8 cellular contexts compared by ENCODE assay signal in genomic region chr22:31561238-31561887, GRCh38.
DNase-seq lines count a peak whose midpoint lies in the region; ATAC-seq and TF ChIP-seq lines count a peak whose summit lies in the region.

No MANE protein-coding gene starts in this region.

- H3K27ac Mint-ChIP-seq in T-helper 2 cell treated with Interferon-gamma antibody and Interleukin-4, amounts not matched to agents 5 μg/mL and 100 μg/mL, for 36 hours: no peak overlapping the region
- peak overlapping the region in 4 of 5 experiments; percentile 17 to 51 (median 38) for H3K27ac Mint-ChIP-seq in brain

- H3K4me2 ChIP-seq in smooth muscle cell: peak overlapping the region; percentile 7

- no peaks in the 10 kb centered on the region for H3K36me3 ChIP-seq in smooth muscle cell (ENCODE audit: low read depth)

- no peak overlapping the region for H3K9ac ChIP-seq in smooth muscle cell (ENCODE audit: low read depth)

- peaks cover 2% of the 10 kb centered on the region for H3K4me1 Mint-ChIP-seq in T-helper 2 cell treated with Interferon-gamma antibody and Interleukin-4, amounts not matched to agents 5 μg/mL and 100 μg/mL, for 36 hours (ENCODE audit: low read depth)
- peaks cover 6% of the 10 kb centered on the region for H3K4me1 Mint-ChIP-seq in brain

- ATAC-seq in GM18505 (IDR thresholded peaks at IDR 0.05; ENCODE audit: unreplicated experiment) (no peak), GM21367 (IDR thresholded peaks at IDR 0.05; ENCODE audit: unreplicated experiment) (no peak)

- H3F3A ChIP-seq in smooth muscle cell (ENCODE audit: low read depth): no peaks in the 10 kb centered on the region

- H3K4me3 ChIP-seq in GM12865 (ENCODE audit: low read depth, low read length): no peak overlapping the region
- H3K4me3 ChIP-seq in smooth muscle cell: no peak overlapping the region

- H4K20me1 ChIP-seq in smooth muscle cell (ENCODE audit: low read depth): no peaks in the 10 kb centered on the region

- no peak overlapping the region for H2AFZ ChIP-seq in smooth muscle cell (ENCODE audit: low read depth)

- WGBS in smooth muscle cell (ENCODE audit: low lambda C conversion rate): 23% methylated on average over 6 of the region's 6 CpGs

- no peaks in the 10 kb centered on the region for H3K9me3 Mint-ChIP-seq in T-helper 2 cell treated with Interferon-gamma antibody and Interleukin-4, amounts not matched to agents 5 μg/mL and 100 μg/mL, for 36 hours
- H3K9me3 Mint-ChIP-seq in brain: no peaks in the 10 kb centered on the region

- H3K4me3 Mint-ChIP-seq in T-helper 2 cell treated with Interferon-gamma antibody and Interleukin-4, amounts not matched to agents 5 μg/mL and 100 μg/mL, for 36 hours: no peak overlapping the region
- no peak overlapping the region for H3K4me3 Mint-ChIP-seq in brain

- no peaks in the 10 kb centered on the region for H3K79me2 ChIP-seq in smooth muscle cell (ENCODE audit: low read depth)

- H3K27ac ChIP-seq in smooth muscle cell (ENCODE audit: low read depth): no peak overlapping the region

- peaks cover 40% of the 10 kb centered on the region for H3K36me3 Mint-ChIP-seq in T-helper 2 cell treated with Interferon-gamma antibody and Interleukin-4, amounts not matched to agents 5 μg/mL and 100 μg/mL, for 36 hours (ENCODE audit: low read depth)
- H3K36me3 Mint-ChIP-seq in brain: peaks cover 10% of the 10 kb centered on the region

- no peaks in the 10 kb centered on the region for H3K27me3 ChIP-seq in smooth muscle cell (ENCODE audit: low read depth)

- no peaks in the 10 kb centered on the region for H3K4me1 ChIP-seq in smooth muscle cell (ENCODE audit: low read depth)

- TF ChIP-seq POLR2A in GM18505 (IDR thresholded peaks at IDR 0.05; ENCODE audit: borderline replicate concordance, extremely low read depth, insufficient read depth, insufficient read length): no peak

- no peaks in the 10 kb centered on the region for H3K27me3 Mint-ChIP-seq in T-helper 2 cell treated with Interferon-gamma antibody and Interleukin-4, amounts not matched to agents 5 μg/mL and 100 μg/mL, for 36 hours (ENCODE audit: low read depth)
- no peaks in the 10 kb centered on the region for H3K27me3 Mint-ChIP-seq in brain

- TF ChIP-seq CTCF in GM12865 (IDR thresholded peaks at IDR 0.05; ENCODE audit: insufficient read depth, low read depth, low read length, missing control alignments) (peak; percentile 77), brain (conservative IDR thresholded peaks at IDR 0.05) (peak; percentile 75 to 79), smooth muscle cell (IDR thresholded peaks at IDR 0.05; ENCODE audit: borderline replicate concordance, insufficient read depth, poor library complexity, severe bottlenecking) (peak; percentile 75)

- DNase-seq in GM12865 (ENCODE audit: low read depth): peak; percentile 71
- DNase-seq in NCI-H1694 (lab: John Stamatoyannopoulos, UW): peak; percentile 55
- DNase-seq in T-helper 2 cell treated with Interferon-gamma antibody and Interleukin-4, amounts not matched to agents 5 μg/mL and 100 μg/mL, for 36 hours (ENCODE audit: low spot score): peak; percentile 42
- DNase-seq in iPS DF 4.7 (ENCODE audit: extremely low read depth, low spot score): peak; percentile 72
- peak; percentile 35 for DNase-seq in smooth muscle cell (lab: John Stamatoyannopoulos, UW; ENCODE audit: unreplicated experiment)

- no peaks in the 10 kb centered on the region for H3K9me3 ChIP-seq in smooth muscle cell (replicated peaks; ENCODE audit: low read depth)
